14 cellular contexts compared by ENCODE assay signal in the genomic region with DNA sequence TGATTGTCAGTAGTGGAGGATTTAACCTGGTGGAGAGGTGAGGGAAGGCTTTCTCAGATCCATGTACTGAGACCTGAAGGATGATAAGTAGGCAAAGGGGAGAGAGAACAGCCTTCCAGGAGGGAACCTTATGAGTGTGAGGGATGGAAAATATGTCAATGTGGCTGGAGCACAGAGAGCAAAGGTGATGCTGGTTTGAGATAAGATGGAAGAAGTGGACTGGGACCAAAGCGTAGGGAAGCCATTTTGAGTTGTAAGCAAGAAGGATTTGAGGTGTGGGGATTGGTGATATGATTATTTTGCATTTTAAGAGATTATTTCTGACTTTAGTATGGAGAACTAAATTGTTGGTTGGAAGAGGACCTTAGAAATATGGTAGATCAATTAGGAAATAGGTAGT. TPM values are rescaled to one million over a fixed set of nuclear protein-coding genes. Genes with fewer than 3 reads are reported as not detected.
DNase-seq lines count a peak whose midpoint lies in the region; ATAC-seq and TF ChIP-seq lines count a peak whose summit lies in the region.
"Had no signal": no experiment of that assay in that cellular context is flagged by ENCODE, and none has a peak within 500 bp of the region (broad histone marks: within the 10 kb centered on the region; RNA-seq: fewer than 3 reads in every experiment).

No MANE protein-coding gene starts in this region.

- no peak for DNase-seq in HL-60 (ENCODE audit: low read depth in 1 of 2, low spot score in 1 of 2)
- DNase-seq in esophagus muscularis mucosa (ENCODE audit: extremely low spot score) = peak; percentile 31
- DNase-seq in OCI-M1 (lab: John Stamatoyannopoulos, UW) = no peak
- DNase-seq: BE2C; CD8-positive, alpha-beta T cell; COR-L47; DMS153; DMS79 treated with DMSO at 0.1 percent for 48 hours; GOT3; H9 had no signal

- H3K4me1 ChIP-seq in OCI-LY1 (ENCODE audit: insufficient read depth, low read length, severe bottlenecking) (peaks cover 39% of the 10 kb centered on the region), esophagus muscularis mucosa (peaks cover 26 to 50% (median 34%) of the 10 kb centered on the region in 4 donors)
- H3K4me1 ChIP-seq: BE2C had no signal

- no peaks in the 10 kb centered on the region for H3K9me3 ChIP-seq in OCI-LY1 (ENCODE audit: low read length)
- no peaks in the 10 kb centered on the region for H3K9me3 ChIP-seq in esophagus muscularis mucosa
- H3K9me3 ChIP-seq: A549, BE2C had no signal

- H2AFZ ChIP-seq in OCI-LY1 (ENCODE audit: low read length) = no peak overlapping the region

- TF ChIP-seq EP300 in esophagus muscularis mucosa (IDR thresholded peaks at IDR 0.05) = no peak

- TF ChIP-seq POLR2A in esophagus muscularis mucosa (IDR thresholded peaks at IDR 0.05; ENCODE audit: low read depth) = no peak

- H4K20me1 ChIP-seq in OCI-LY1 (ENCODE audit: insufficient read depth, low read length) = no peaks in the 10 kb centered on the region

- H3K36me3 ChIP-seq in OCI-LY1 (ENCODE audit: insufficient read depth, low read length) (peaks cover 1% of the 10 kb centered on the region; the same call in 1 of the 2 replicates), esophagus muscularis mucosa (peaks cover 0 to 2% (median under 1%) of the 10 kb centered on the region in 4 donors)

- H3K9ac ChIP-seq in OCI-LY1 (ENCODE audit: low read length) = no peak overlapping the region

- TF ChIP-seq CTCF in HL-60 (IDR thresholded peaks at IDR 0.05; ENCODE audit: insufficient read depth, low read length) (no peak), OCI-LY1 (IDR thresholded peaks at IDR 0.05; ENCODE audit: low read length) (no peak), esophagus muscularis mucosa (IDR thresholded peaks at IDR 0.05) (no peak)

- H3K9me2 ChIP-seq in OCI-LY1 (ENCODE audit: low read depth, low read length) = no peaks in the 10 kb centered on the region

- H3F3A ChIP-seq in OCI-LY1 (ENCODE audit: insufficient read depth, low read length) = no peaks in the 10 kb centered on the region

- peak overlapping the region; percentile 25 for H3K4me2 ChIP-seq in OCI-LY1 (ENCODE audit: low read length)
- H3K4me2 ChIP-seq: A549 had no signal

- peaks cover 85% of the 10 kb centered on the region for H3K79me2 ChIP-seq in OCI-LY1 (ENCODE audit: insufficient read depth, low read length)

- H3K4me3 ChIP-seq in HL-60 (replicated peaks; ENCODE audit: insufficient read depth, low read length) (no peak overlapping the region), OCI-LY1 (ENCODE audit: low read depth, low read length, poor library complexity, severe bottlenecking) (no peak overlapping the region), esophagus muscularis mucosa (no peak overlapping the region)
- H3K4me3 ChIP-seq: A549 had no signal

- no peak for ATAC-seq in HG03159 (IDR thresholded peaks at IDR 0.05; ENCODE audit: unreplicated experiment)
- no peak for ATAC-seq in activated CD4-positive, CD25-positive, alpha-beta regulatory T cell treated with anti-CD3 and anti-CD28 coated beads, Interleukin-2, amount 50 U/mL, for 24 hours
- ATAC-seq: A549; CD8-positive, alpha-beta T cell had no signal

- intact Hi-C loops in esophagus muscularis mucosa (cut with DNase I) = no loop called here

- 89% methylated on average over 1 of the region's 1 CpG for WGBS in esophagus muscularis mucosa

- peak overlapping the region; percentile 23; the same call in 1 of the 2 replicates for H3K27ac ChIP-seq in HL-60 (replicated peaks)
- H3K27ac ChIP-seq in OCI-LY1 (ENCODE audit: low read depth, low read length, poor library complexity, severe bottlenecking) = no peak overlapping the region
- H3K27ac ChIP-seq in esophagus muscularis mucosa (replicated peaks in 1 of 4) = no peak overlapping the region
- H3K27ac ChIP-seq: A549 had no signal

- no peaks in the 10 kb centered on the region for H3K27me3 ChIP-seq in HL-60 (ENCODE audit: insufficient read depth, poor library complexity, severe bottlenecking)
- H3K27me3 ChIP-seq in OCI-LY1 (ENCODE audit: insufficient read depth, low read length) = no peaks in the 10 kb centered on the region
- no peaks in the 10 kb centered on the region for H3K27me3 ChIP-seq in esophagus muscularis mucosa
- H3K27me3 ChIP-seq: BE2C had no signal

RNA-seq across cellular contexts. Expression of a gene that starts 3.9 kb away (rescaled TPM):
- 10 to 100 TPM in 2 of 4 donors, 1 to 10 TPM in 2; 9.0 to 14.7 (median 9.8) TPM for total RNA-seq in esophagus muscularis mucosa

RNA-seq across cellular contexts. Expression of a gene that starts 4.0 kb away (rescaled TPM):
- 1 to 10 TPM; 3.8 to 8.7 (median 5.6) TPM for total RNA-seq in esophagus muscularis mucosa

RNA-seq across cellular contexts. Expression of a gene that starts 57.2 kb away (rescaled TPM):
- not detected for total RNA-seq in esophagus muscularis mucosa
- total RNA-seq: CD8-positive, alpha-beta T cell; H9 had no signal
